In genomic region chr11:35163209-35163608, GRCh38 we compare ENCODE assay signal across 10 cellular contexts. TPM values are rescaled to one million over a fixed set of nuclear protein-coding genes. Genes with fewer than 3 reads are reported as not detected.
A peak's percentile ranks its signal among the peaks of the same experiment; 100 is the strongest.
DNase-seq lines count a peak whose midpoint lies in the region; ATAC-seq, FAIRE-seq and TF ChIP-seq lines count a peak whose summit lies in the region.
"Had no signal": no experiment of that assay in that cellular context is flagged by ENCODE, and none has a peak within 500 bp of the region (broad histone marks: within the 10 kb centered on the region; RNA-seq: fewer than 3 reads in every experiment).

No MANE protein-coding gene starts in this region.

- peak overlapping the region; percentile 99 for H3K27ac Mint-ChIP-seq in activated naive CD4-positive, alpha-beta T cell treated with anti-CD3 and anti-CD28 coated beads, Interleukin-2, amount 10 ng/mL, durations not matched to agents 7 days and 5 days

- H3K36me3 ChIP-seq in WERI-Rb-1 (no peaks in the 10 kb centered on the region), keratinocyte (ENCODE audit: control insufficient read depth in 2 of 2, extremely low read depth in 1 of 2, insufficient read depth in 2 of 2, low read length in 2 of 2) (peaks cover 15 to 40% of the 10 kb centered on the region in 2 experiments), vagina (no peaks in the 10 kb centered on the region)

- peaks cover 74% of the 10 kb centered on the region for H3K36me3 Mint-ChIP-seq in activated naive CD4-positive, alpha-beta T cell treated with anti-CD3 and anti-CD28 coated beads, Interleukin-2, amount 10 ng/mL, durations not matched to agents 7 days and 5 days

- peak overlapping the region; percentile 13 for H3K4me2 ChIP-seq in keratinocyte (ENCODE audit: control insufficient read depth, extremely low read depth, insufficient read depth, low read depth, low read length)

- no peaks in the 10 kb centered on the region for H3K9me3 ChIP-seq in WERI-Rb-1 (ENCODE audit: severe bottlenecking)
- no peaks in the 10 kb centered on the region for H3K9me3 ChIP-seq in keratinocyte (ENCODE audit: control insufficient read depth, low read depth, low read length)
- no peaks in the 10 kb centered on the region for H3K9me3 ChIP-seq in vagina

- dilution Hi-C loops in keratinocyte (cut with MboI; ENCODE audit: extremely low pct_ligation_motif_present, low sequenced_read_pairs) = no loop called here

- no peaks in the 10 kb centered on the region for H3K9me3 Mint-ChIP-seq in activated naive CD4-positive, alpha-beta T cell treated with anti-CD3 and anti-CD28 coated beads, Interleukin-2, amount 10 ng/mL, durations not matched to agents 7 days and 5 days

- DNase-seq in activated naive CD4-positive, alpha-beta T cell treated with anti-CD3 and anti-CD28 coated beads, Interleukin-2, amount 10 ng/mL, durations not matched to agents 7 days and 5 days = no peak
- no peak for DNase-seq in activated naive CD4-positive, alpha-beta T cell (lab: John Stamatoyannopoulos, UW)
- DNase-seq in WERI-Rb-1 = peak; percentile 65
- no peak for DNase-seq in keratinocyte (ENCODE audit: low read depth, low spot score)
- DNase-seq in vagina (ENCODE audit: extremely low spot score in 2 of 2) = no peak
- DNase-seq in midbrain (lab: John Stamatoyannopoulos, UW) = no peak
- DNase-seq in AG08396 (ENCODE audit: low spot score) = no peak
- DNase-seq: activated CD8-positive, alpha-beta memory T cell treated with anti-CD3 and anti-CD28 coated beads, Interleukin-2, amount 50 U/mL, for 4 hours had no signal

- no peak overlapping the region for H3K9ac ChIP-seq in keratinocyte (ENCODE audit: control insufficient read depth, extremely low read depth, insufficient read depth, low read length)

- TF ChIP-seq POLR2A in vagina (IDR thresholded peaks at IDR 0.05) = no peak

- peaks cover 95% of the 10 kb centered on the region for H3K79me2 ChIP-seq in keratinocyte (ENCODE audit: control insufficient read depth, insufficient read depth, low read length)

- H3K27ac ChIP-seq in WERI-Rb-1 (no peak overlapping the region), keratinocyte (ENCODE audit: control insufficient read depth, insufficient read depth, low read length) (peak overlapping the region; percentile 87), vagina (peak overlapping the region; percentile 51)
- H3K27ac ChIP-seq: C4-2B had no signal

- peaks cover 100% of the 10 kb centered on the region for H3K4me1 Mint-ChIP-seq in activated naive CD4-positive, alpha-beta T cell treated with anti-CD3 and anti-CD28 coated beads, Interleukin-2, amount 10 ng/mL, durations not matched to agents 7 days and 5 days

- TF ChIP-seq CTCF in WERI-Rb-1 (IDR thresholded peaks at IDR 0.05; ENCODE audit: low read depth, low read length) (no peak), keratinocyte (optimal IDR thresholded peaks at IDR 0.05 in 1 of 3, IDR thresholded peaks at IDR 0.05 in 1 of 3, conservative IDR thresholded peaks at IDR 0.05 in 1 of 3; ENCODE audit: extremely low read depth in 1 of 3, insufficient read depth in 2 of 3, low read length in 3 of 3) (no peak), vagina (IDR thresholded peaks at IDR 0.05) (no peak)

- H3K4me1 ChIP-seq in keratinocyte (ENCODE audit: control insufficient read depth, extremely low read depth, insufficient read depth, low read length) (peaks cover 100% of the 10 kb centered on the region), vagina (peaks cover 100% of the 10 kb centered on the region)

- peak overlapping the region; percentile 13 for H3K4me3 Mint-ChIP-seq in activated naive CD4-positive, alpha-beta T cell treated with anti-CD3 and anti-CD28 coated beads, Interleukin-2, amount 10 ng/mL, durations not matched to agents 7 days and 5 days

- CTCF ChIA-PET in activated naive CD4-positive, alpha-beta T cell treated with anti-CD3 and anti-CD28 coated beads, Interleukin-2, amount 10 ng/mL, durations not matched to agents 7 days and 5 days (lab: Charles Lee) = interaction anchor here (0.7 to 9.6 kb wide), 27 partner anchors 9 to 236 kb away, joined by 3 to 95 read pairs (median 4); partner anchors contain the start of gene CD44

- peak; percentile 43 for FAIRE-seq in keratinocyte (lab: Jason Lieb, UNC)

- H2AFZ ChIP-seq in keratinocyte (ENCODE audit: control insufficient read depth, low read length) = no peak overlapping the region

- ATAC-seq in HG02759 (IDR thresholded peaks at IDR 0.05; ENCODE audit: unreplicated experiment) = no peak

- peaks cover 2% of the 10 kb centered on the region for H3K9me1 ChIP-seq in keratinocyte (ENCODE audit: control insufficient read depth, extremely low read depth, insufficient read depth, low read length)

- H4K20me1 ChIP-seq in keratinocyte (ENCODE audit: control insufficient read depth, extremely low read depth, insufficient read depth, low read length) = peaks cover 1% of the 10 kb centered on the region

- H3K4me3 ChIP-seq in WERI-Rb-1 (ENCODE audit: low read depth, low read length) (no peak overlapping the region), keratinocyte (ENCODE audit: control insufficient read depth in 2 of 3, extremely low read depth in 1 of 3, insufficient read depth in 2 of 3, low read depth in 1 of 3, low read length in 3 of 3) (no peak overlapping the region), vagina (no peak overlapping the region)

- intact Hi-C loops in vagina (cut with DNase I) = no loop called here

- no peaks in the 10 kb centered on the region for H3K27me3 ChIP-seq in WERI-Rb-1 (ENCODE audit: insufficient read depth, low read depth, severe bottlenecking)
- no peaks in the 10 kb centered on the region for H3K27me3 ChIP-seq in keratinocyte (ENCODE audit: control insufficient read depth, extremely low read depth, insufficient read depth, low read length)
- H3K27me3 ChIP-seq in vagina = no peaks in the 10 kb centered on the region

- no peaks in the 10 kb centered on the region for H3K27me3 Mint-ChIP-seq in activated naive CD4-positive, alpha-beta T cell treated with anti-CD3 and anti-CD28 coated beads, Interleukin-2, amount 10 ng/mL, durations not matched to agents 7 days and 5 days

RNA-seq across cellular contexts. Expression of gene CD44, which starts 24.2 kb away (rescaled TPM):
- polyA plus RNA-seq in keratinocyte = 1,621 to 2,271 TPM (median 2,038 TPM) in 3 replicates
- polyA plus RNA-seq in keratinocyte (2011; ENCODE audit: low read depth) = 1,899 TPM
- polyA plus RNA-seq in keratinocyte (2011; cell fraction: cytosol; rRNA removed) = 704 and 1,157 TPM in 2 replicates
- 3,164 and 3,631 TPM in 2 replicates for polyA plus RNA-seq in keratinocyte (2011; cell fraction: nucleus; rRNA removed)
- polyA plus RNA-seq in keratinocyte (2012; ENCODE audit: low replicate concordance) = 637 and 1,345 TPM in 2 replicates
- polyA minus RNA-seq in keratinocyte = 1,693 to 2,971 TPM (median 2,836 TPM) in 3 replicates
- polyA minus RNA-seq in keratinocyte (2011; cell fraction: cytosol; rRNA and poly(A)+ RNA removed) = 1,343 TPM
- 2,671 and 5,354 TPM in 2 replicates for polyA minus RNA-seq in keratinocyte (2011; cell fraction: nucleus; rRNA and poly(A)+ RNA removed)
- 869 TPM for total RNA-seq in vagina
